Comparison of ENCODE assay signal across 12 cellular contexts in the genomic region with DNA sequence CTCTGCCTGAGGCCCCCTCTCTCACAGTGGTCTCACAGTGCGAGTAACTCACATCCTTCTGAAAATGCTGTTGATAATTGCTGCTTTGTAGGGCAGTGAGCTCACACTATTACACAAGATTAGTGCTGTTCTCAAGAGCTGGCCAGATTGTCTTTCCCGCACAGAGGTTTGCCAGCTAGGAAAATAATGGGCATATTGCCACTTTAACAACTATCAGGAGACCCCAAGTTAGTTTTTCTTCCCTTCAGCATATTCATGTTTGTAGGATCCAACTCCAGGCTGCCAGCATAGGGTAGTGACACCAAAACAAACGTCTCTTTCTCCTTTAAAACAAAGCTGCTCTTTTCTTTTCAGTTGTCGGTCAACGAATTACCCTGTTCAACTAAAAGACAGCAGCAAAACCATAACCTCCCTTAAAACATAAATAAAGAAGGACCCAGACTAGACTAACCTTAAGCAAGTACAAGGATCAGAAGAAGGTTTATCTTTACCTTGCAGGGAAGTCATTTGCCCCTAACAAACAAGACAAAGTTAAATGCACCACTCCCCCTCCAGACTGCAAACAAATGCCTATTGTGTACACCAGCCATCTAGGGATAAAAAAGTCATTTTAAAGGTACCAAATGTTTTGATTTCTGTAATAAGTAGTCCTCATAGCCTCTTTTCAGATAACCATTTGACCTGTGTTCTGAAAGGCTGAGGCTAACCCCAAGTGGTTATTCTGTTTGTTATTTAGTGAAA.
A peak's percentile ranks its signal among the peaks of the same experiment; 100 is the strongest.
DNase-seq lines count a peak whose midpoint lies in the region; ATAC-seq and TF ChIP-seq lines count a peak whose summit lies in the region.
"Had no signal": no experiment of that assay in that cellular context is flagged by ENCODE, and none has a peak within 500 bp of the region (broad histone marks: within the 10 kb centered on the region; RNA-seq: fewer than 3 reads in every experiment).

No MANE protein-coding gene starts in this region.

- H2AFZ ChIP-seq in GM23338: no peak overlapping the region

- H3K4me1 Mint-ChIP-seq in GM23338 (peaks cover 3% of the 10 kb centered on the region; the same call in 2 of the 3 replicates), endothelial cell (ENCODE audit: unreplicated experiment) (no peaks in the 10 kb centered on the region)

- no peak for TF ChIP-seq POLR2A in body of pancreas (IDR thresholded peaks at IDR 0.05)

- intact Hi-C loops in body of pancreas (cut with DNase I): loop anchor here (10.0 kb wide), 1 partner anchor 918 kb away; no protein-coding TSS in a partner anchor
- intact Hi-C loops in left ventricle myocardium superior (cut with micrococcal nuclease): loop anchor here (10.0 kb wide), 2 partner anchors 918 to 1208 kb away; no protein-coding TSS in a partner anchor

- no peak for DNase-seq in GM23338 (ENCODE audit: low spot score)
- no peak for DNase-seq in body of pancreas
- DNase-seq in left ventricle myocardium superior: no peak
- DNase-seq in putamen (ENCODE audit: low spot score): peak; percentile 70
- DNase-seq in endothelial cell (ENCODE audit: low spot score): no peak
- DNase-seq in SW 1271 (lab: John Stamatoyannopoulos, UW): no peak
- DNase-seq: CD8-positive, alpha-beta T cell; NCI-H1092 treated with DMSO at 0.1 percent for 48 hours had no signal

- WGBS in body of pancreas, 2 donors: 44 to 52% methylated on average over 5 of the region's 5 CpGs

- H3K4me1 ChIP-seq in GM23338 (ENCODE audit: insufficient read depth) (no peaks in the 10 kb centered on the region), body of pancreas (peaks cover 14% of the 10 kb centered on the region)

- H3K27ac Mint-ChIP-seq in GM23338 (peak overlapping the region; percentile 57), endothelial cell (ENCODE audit: unreplicated experiment) (no peak overlapping the region)
- H3K27ac Mint-ChIP-seq: CD8-positive, alpha-beta T cell; T-helper 1 cell treated with Interleukin-12 subunit alpha and Interleukin-12 subunit beta and Interleukin-4 antibody, amounts not matched to agents 30 μg/mL and 1 μg/mL, for 36 hours had no signal

- no peak for TF ChIP-seq CTCF in GM23338 (conservative IDR thresholded peaks at IDR 0.05; ENCODE audit: low read depth in 2 of 2)
- TF ChIP-seq CTCF in body of pancreas (IDR thresholded peaks at IDR 0.05): no peak
- TF ChIP-seq CTCF in endothelial cell (IDR thresholded peaks at IDR 0.05; ENCODE audit: unreplicated experiment): no peak

- no peaks in the 10 kb centered on the region for H3F3A ChIP-seq in GM23338 (replicated peaks; ENCODE audit: low read depth)

- no peaks in the 10 kb centered on the region for H3K27me3 ChIP-seq in GM23338 (ENCODE audit: insufficient read depth)
- H3K27me3 ChIP-seq in body of pancreas: no peaks in the 10 kb centered on the region

- ATAC-seq in GM23338: no peak
- peak; percentile 40 for ATAC-seq in body of pancreas
- ATAC-seq in left ventricle myocardium superior: peak; percentile 88
- ATAC-seq in HG02571 (IDR thresholded peaks at IDR 0.05; ENCODE audit: unreplicated experiment): no peak
- ATAC-seq in HG02981 (IDR thresholded peaks at IDR 0.05; ENCODE audit: unreplicated experiment): no peak
- ATAC-seq: CD8-positive, alpha-beta T cell; esophagus mucosa had no signal

- no peaks in the 10 kb centered on the region for H3K9me3 ChIP-seq in body of pancreas

- no peak overlapping the region for H3K4me2 ChIP-seq in GM23338

- H3K36me3 Mint-ChIP-seq in GM23338 (ENCODE audit: low read depth) (peaks cover 64% of the 10 kb centered on the region; the same call in 2 of the 3 replicates), endothelial cell (ENCODE audit: low read depth, unreplicated experiment) (peaks cover 6% of the 10 kb centered on the region)
- H3K36me3 Mint-ChIP-seq: CD8-positive, alpha-beta T cell had no signal

- H3K36me3 ChIP-seq in GM23338 (ENCODE audit: insufficient read depth) (peaks cover 17% of the 10 kb centered on the region), body of pancreas (replicated peaks in 1 of 2; ENCODE audit: insufficient read depth in 1 of 2, low read depth in 2 of 2) (no peaks in the 10 kb centered on the region)

- H3K27ac ChIP-seq in GM23338 (ENCODE audit: low read depth): peak overlapping the region; percentile 64
- no peak overlapping the region for H3K27ac ChIP-seq in body of pancreas

- H3K4me3 ChIP-seq in GM23338 (no peak overlapping the region), body of pancreas (no peak overlapping the region)

- H3K9me2 ChIP-seq in GM23338 (ENCODE audit: insufficient read depth): no peaks in the 10 kb centered on the region

- H3K9me3 Mint-ChIP-seq in GM23338 (no peaks in the 10 kb centered on the region), endothelial cell (ENCODE audit: unreplicated experiment) (no peaks in the 10 kb centered on the region)
- H3K9me3 Mint-ChIP-seq: CD8-positive, alpha-beta T cell; T-helper 1 cell treated with Interleukin-12 subunit alpha and Interleukin-12 subunit beta and Interleukin-4 antibody, amounts not matched to agents 30 μg/mL and 1 μg/mL, for 36 hours had no signal

- H3K27me3 Mint-ChIP-seq in GM23338 (ENCODE audit: insufficient read depth, low read depth, poor library complexity) (no peaks in the 10 kb centered on the region), endothelial cell (ENCODE audit: unreplicated experiment) (no peaks in the 10 kb centered on the region)

- no peaks in the 10 kb centered on the region for H4K20me1 ChIP-seq in GM23338 (replicated peaks; ENCODE audit: insufficient read depth)

- H3K4me3 Mint-ChIP-seq in GM23338 (no peak overlapping the region), endothelial cell (ENCODE audit: unreplicated experiment) (no peak overlapping the region)
- H3K4me3 Mint-ChIP-seq: CD8-positive, alpha-beta T cell; T-helper 1 cell treated with Interleukin-12 subunit alpha and Interleukin-12 subunit beta and Interleukin-4 antibody, amounts not matched to agents 30 μg/mL and 1 μg/mL, for 36 hours had no signal

- H3K79me2 ChIP-seq in GM23338 (replicated peaks; ENCODE audit: insufficient read depth): no peaks in the 10 kb centered on the region; the same call in 1 of the 2 replicates

TF ChIP-seq in GM23338, 12 proteins besides CTCF, POLR2A, EP300 and RAD21 (continues in another document):
- TF ChIP-seq EZH2 (IDR thresholded peaks at IDR 0.05; ENCODE audit: low read depth, unreplicated experiment) (no peak), EZH2phosphoT487 (IDR thresholded peaks at IDR 0.05; ENCODE audit: unreplicated experiment) (no peak)
- TF ChIP-seq, protein P1, sequence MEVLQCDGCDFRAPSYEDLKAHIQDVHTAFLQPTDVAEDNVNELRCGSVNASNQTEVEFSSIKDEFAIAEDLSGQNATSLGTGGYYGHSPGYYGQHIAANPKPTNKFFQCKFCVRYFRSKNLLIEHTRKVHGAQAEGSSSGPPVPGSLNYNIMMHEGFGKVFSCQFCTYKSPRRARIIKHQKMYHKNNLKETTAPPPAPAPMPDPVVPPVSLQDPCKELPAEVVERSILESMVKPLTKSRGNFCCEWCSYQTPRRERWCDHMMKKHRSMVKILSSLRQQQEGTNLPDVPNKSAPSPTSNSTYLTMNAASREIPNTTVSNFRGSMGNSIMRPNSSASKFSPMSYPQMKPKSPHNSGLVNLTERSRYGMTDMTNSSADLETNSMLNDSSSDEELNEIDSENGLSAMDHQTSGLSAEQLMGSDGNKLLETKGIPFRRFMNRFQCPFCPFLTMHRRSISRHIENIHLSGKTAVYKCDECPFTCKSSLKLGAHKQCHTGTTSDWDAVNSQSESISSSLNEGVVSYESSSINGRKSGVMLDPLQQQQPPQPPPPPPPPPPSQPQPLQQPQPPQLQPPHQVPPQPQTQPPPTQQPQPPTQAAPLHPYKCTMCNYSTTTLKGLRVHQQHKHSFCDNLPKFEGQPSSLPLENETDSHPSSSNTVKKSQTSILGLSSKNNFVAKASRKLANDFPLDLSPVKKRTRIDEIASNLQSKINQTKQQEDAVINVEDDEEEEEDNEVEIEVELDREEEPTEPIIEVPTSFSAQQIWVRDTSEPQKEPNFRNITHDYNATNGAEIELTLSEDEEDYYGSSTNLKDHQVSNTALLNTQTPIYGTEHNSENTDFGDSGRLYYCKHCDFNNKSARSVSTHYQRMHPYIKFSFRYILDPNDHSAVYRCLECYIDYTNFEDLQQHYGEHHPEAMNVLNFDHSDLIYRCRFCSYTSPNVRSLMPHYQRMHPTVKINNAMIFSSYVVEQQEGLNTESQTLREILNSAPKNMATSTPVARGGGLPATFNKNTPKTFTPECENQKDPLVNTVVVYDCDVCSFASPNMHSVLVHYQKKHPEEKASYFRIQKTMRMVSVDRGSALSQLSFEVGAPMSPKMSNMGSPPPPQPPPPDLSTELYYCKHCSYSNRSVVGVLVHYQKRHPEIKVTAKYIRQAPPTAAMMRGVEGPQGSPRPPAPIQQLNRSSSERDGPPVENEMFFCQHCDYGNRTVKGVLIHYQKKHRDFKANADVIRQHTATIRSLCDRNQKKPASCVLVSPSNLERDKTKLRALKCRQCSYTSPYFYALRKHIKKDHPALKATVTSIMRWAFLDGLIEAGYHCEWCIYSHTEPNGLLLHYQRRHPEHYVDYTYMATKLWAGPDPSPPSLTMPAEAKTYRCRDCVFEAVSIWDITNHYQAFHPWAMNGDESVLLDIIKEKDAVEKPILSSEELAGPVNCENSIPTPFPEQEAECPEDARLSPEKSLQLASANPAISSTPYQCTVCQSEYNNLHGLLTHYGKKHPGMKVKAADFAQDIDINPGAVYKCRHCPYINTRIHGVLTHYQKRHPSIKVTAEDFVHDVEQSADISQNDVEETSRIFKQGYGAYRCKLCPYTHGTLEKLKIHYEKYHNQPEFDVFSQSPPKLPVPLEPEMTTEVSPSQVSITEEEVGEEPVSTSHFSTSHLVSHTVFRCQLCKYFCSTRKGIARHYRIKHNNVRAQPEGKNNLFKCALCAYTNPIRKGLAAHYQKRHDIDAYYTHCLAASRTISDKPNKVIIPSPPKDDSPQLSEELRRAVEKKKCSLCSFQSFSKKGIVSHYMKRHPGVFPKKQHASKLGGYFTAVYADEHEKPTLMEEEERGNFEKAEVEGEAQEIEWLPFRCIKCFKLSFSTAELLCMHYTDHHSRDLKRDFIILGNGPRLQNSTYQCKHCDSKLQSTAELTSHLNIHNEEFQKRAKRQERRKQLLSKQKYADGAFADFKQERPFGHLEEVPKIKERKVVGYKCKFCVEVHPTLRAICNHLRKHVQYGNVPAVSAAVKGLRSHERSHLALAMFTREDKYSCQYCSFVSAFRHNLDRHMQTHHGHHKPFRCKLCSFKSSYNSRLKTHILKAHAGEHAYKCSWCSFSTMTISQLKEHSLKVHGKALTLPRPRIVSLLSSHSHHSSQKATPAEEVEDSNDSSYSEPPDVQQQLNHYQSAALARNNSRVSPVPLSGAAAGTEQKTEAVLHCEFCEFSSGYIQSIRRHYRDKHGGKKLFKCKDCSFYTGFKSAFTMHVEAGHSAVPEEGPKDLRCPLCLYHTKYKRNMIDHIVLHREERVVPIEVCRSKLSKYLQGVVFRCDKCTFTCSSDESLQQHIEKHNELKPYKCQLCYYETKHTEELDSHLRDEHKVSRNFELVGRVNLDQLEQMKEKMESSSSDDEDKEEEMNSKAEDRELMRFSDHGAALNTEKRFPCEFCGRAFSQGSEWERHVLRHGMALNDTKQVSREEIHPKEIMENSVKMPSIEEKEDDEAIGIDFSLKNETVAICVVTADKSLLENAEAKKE (CRISPR knock-in tag; IDR thresholded peaks at IDR 0.05): no peak

Comparison
In these comparisons a context has a peak if more than half of its experiments do, and no peak if none do; other contexts are left out.
1. ATAC-seq: peak in body of pancreas (single experiment) and left ventricle myocardium superior (single experiment); none in GM23338 (single experiment), HG02571 (single experiment) and HG02981 (single experiment).